16 cellular contexts compared by ENCODE assay signal in genomic region chr14:31336646-31337045, GRCh38.
A peak's percentile ranks its signal among the peaks of the same experiment; 100 is the strongest.
DNase-seq lines count a peak whose midpoint lies in the region; ATAC-seq and TF ChIP-seq lines count a peak whose summit lies in the region.
"Had no signal": no experiment of that assay in that cellular context is flagged by ENCODE, and none has a peak within 500 bp of the region (broad histone marks: within the 10 kb centered on the region; RNA-seq: fewer than 3 reads in every experiment).

No MANE protein-coding gene starts in this region.

- H3K36me3 ChIP-seq in esophagus squamous epithelium (peaks cover 0 to 73% (median 0%) of the 10 kb centered on the region in 3 donors), smooth muscle cell (ENCODE audit: low read depth) (peaks cover 21% of the 10 kb centered on the region), right atrium auricular region (peaks cover 6% of the 10 kb centered on the region)

- intact Hi-C loops in esophagus squamous epithelium (cut with DNase I), result no loop called here

- no peak overlapping the region for H2AFZ ChIP-seq in smooth muscle cell (ENCODE audit: low read depth)

- H3K4me1 Mint-ChIP-seq in activated naive CD8-positive, alpha-beta T cell treated with anti-CD3 and anti-CD28 coated beads, Interleukin-2, amount 50 U/mL, for 24 hours, result no peaks in the 10 kb centered on the region
- H3K4me1 Mint-ChIP-seq in activated naive CD8-positive, alpha-beta T cell treated with anti-CD3 and anti-CD28 coated beads for 36 hours, result no peaks in the 10 kb centered on the region
- H3K4me1 Mint-ChIP-seq: activated T-helper 17 cell treated with anti-CD3 and anti-CD28 coated beads, Interleukin-2, amount 50 U/mL, for 72 hours had no signal

- H3K4me1 ChIP-seq in esophagus squamous epithelium (peaks cover 0 to 11% (median 0%) of the 10 kb centered on the region in 3 donors), smooth muscle cell (ENCODE audit: low read depth) (no peaks in the 10 kb centered on the region), right atrium auricular region (no peaks in the 10 kb centered on the region)

- H3K4me2 ChIP-seq in smooth muscle cell, result no peak overlapping the region
- H3K4me2 ChIP-seq: A549 had no signal

- 73 to 81% methylated on average over 4 of the region's 4 CpGs for WGBS in esophagus squamous epithelium, 2 donors
- 82% methylated on average over 4 of the region's 4 CpGs for WGBS in smooth muscle cell (ENCODE audit: low lambda C conversion rate)

- DNase-seq in activated naive CD8-positive, alpha-beta T cell treated with anti-CD3 and anti-CD28 coated beads, Interleukin-2, amount 50 U/mL, for 24 hours, result no peak
- no peak for DNase-seq in activated naive CD8-positive, alpha-beta T cell treated with anti-CD3 and anti-CD28 coated beads for 36 hours
- DNase-seq in OCI-M1 (lab: John Stamatoyannopoulos, UW), result peak; percentile 2
- no peak for DNase-seq in esophagus squamous epithelium (lab: John Stamatoyannopoulos, UW)
- no peak for DNase-seq in smooth muscle cell (lab: John Stamatoyannopoulos, UW; ENCODE audit: unreplicated experiment)
- no peak for DNase-seq in right atrium auricular region (ENCODE audit: low spot score)
- no peak for DNase-seq in GM19240 (ENCODE audit: insufficient read length, low spot score)
- DNase-seq in activated naive CD4-positive, alpha-beta T cell (lab: John Stamatoyannopoulos, UW), result no peak
- DNase-seq: activated CD4-positive, alpha-beta T cell treated with anti-CD3 and anti-CD28 coated beads, Interleukin-2, amount 50 U/mL, for 1 hour; DMS153; mesendoderm; NCI-H1694; stimulated activated CD8-positive, alpha-beta memory T cell treated with anti-CD3 and anti-CD28 coated beads, Interleukin-4, amount 100 ng/mL, for 48 hours; T-helper 2 cell had no signal

- no peaks in the 10 kb centered on the region for H3K79me2 ChIP-seq in smooth muscle cell (ENCODE audit: low read depth)

- TF ChIP-seq CTCF in esophagus squamous epithelium (IDR thresholded peaks at IDR 0.05) (no peak), smooth muscle cell (IDR thresholded peaks at IDR 0.05; ENCODE audit: borderline replicate concordance, insufficient read depth, poor library complexity, severe bottlenecking) (no peak), right atrium auricular region (IDR thresholded peaks at IDR 0.05) (no peak)

- H3K27me3 ChIP-seq in esophagus squamous epithelium (no peaks in the 10 kb centered on the region), smooth muscle cell (ENCODE audit: low read depth) (no peaks in the 10 kb centered on the region), right atrium auricular region (no peaks in the 10 kb centered on the region)

- H3K27ac ChIP-seq in esophagus squamous epithelium (peak overlapping the region in 3 of 4 donors; percentile 9 to 47 (median 33)), smooth muscle cell (ENCODE audit: low read depth) (peak overlapping the region; percentile 65), right atrium auricular region (no peak overlapping the region)
- H3K27ac ChIP-seq: A549 had no signal

- no peak for TF ChIP-seq POLR2A in esophagus squamous epithelium (IDR thresholded peaks at IDR 0.05)

- H3K4me3 ChIP-seq in esophagus squamous epithelium, result no peak overlapping the region
- no peak overlapping the region for H3K4me3 ChIP-seq in smooth muscle cell
- H3K4me3 ChIP-seq in right atrium auricular region, result no peak overlapping the region
- H3K4me3 ChIP-seq: A549 had no signal

- H3K9me3 Mint-ChIP-seq in activated naive CD8-positive, alpha-beta T cell treated with anti-CD3 and anti-CD28 coated beads, Interleukin-2, amount 50 U/mL, for 24 hours, result no peaks in the 10 kb centered on the region
- H3K9me3 Mint-ChIP-seq in activated naive CD8-positive, alpha-beta T cell treated with anti-CD3 and anti-CD28 coated beads for 36 hours, result no peaks in the 10 kb centered on the region

- H3K9me3 ChIP-seq in esophagus squamous epithelium (no peaks in the 10 kb centered on the region), smooth muscle cell (replicated peaks; ENCODE audit: low read depth) (no peaks in the 10 kb centered on the region), right atrium auricular region (no peaks in the 10 kb centered on the region)

- no peaks in the 10 kb centered on the region for H3K27me3 Mint-ChIP-seq in activated naive CD8-positive, alpha-beta T cell treated with anti-CD3 and anti-CD28 coated beads, Interleukin-2, amount 50 U/mL, for 24 hours
- no peaks in the 10 kb centered on the region for H3K27me3 Mint-ChIP-seq in activated naive CD8-positive, alpha-beta T cell treated with anti-CD3 and anti-CD28 coated beads for 36 hours
- H3K27me3 Mint-ChIP-seq: activated T-helper 17 cell treated with anti-CD3 and anti-CD28 coated beads, Interleukin-2, amount 50 U/mL, for 72 hours had no signal

- H3K4me3 Mint-ChIP-seq in activated naive CD8-positive, alpha-beta T cell treated with anti-CD3 and anti-CD28 coated beads, Interleukin-2, amount 50 U/mL, for 24 hours, result no peak overlapping the region
- no peak overlapping the region for H3K4me3 Mint-ChIP-seq in activated naive CD8-positive, alpha-beta T cell treated with anti-CD3 and anti-CD28 coated beads for 36 hours
- H3K4me3 Mint-ChIP-seq: activated T-helper 17 cell treated with anti-CD3 and anti-CD28 coated beads, Interleukin-2, amount 50 U/mL, for 72 hours had no signal

- peaks cover 16% of the 10 kb centered on the region for H3K36me3 Mint-ChIP-seq in activated naive CD8-positive, alpha-beta T cell treated with anti-CD3 and anti-CD28 coated beads, Interleukin-2, amount 50 U/mL, for 24 hours (ENCODE audit: low read depth)
- peaks cover 16% of the 10 kb centered on the region for H3K36me3 Mint-ChIP-seq in activated naive CD8-positive, alpha-beta T cell treated with anti-CD3 and anti-CD28 coated beads for 36 hours

- ATAC-seq in activated naive CD8-positive, alpha-beta T cell treated with anti-CD3 and anti-CD28 coated beads, Interleukin-2, amount 50 U/mL, for 24 hours, result peak; percentile 20
- ATAC-seq: A549; activated T-helper 17 cell treated with anti-CD3 and anti-CD28 coated beads, Interleukin-2, amount 50 U/mL, for 72 hours had no signal

- H4K20me1 ChIP-seq in smooth muscle cell (ENCODE audit: low read depth), result no peaks in the 10 kb centered on the region

- H3K9ac ChIP-seq in smooth muscle cell (ENCODE audit: low read depth), result no peak overlapping the region

- no peak overlapping the region for H3K27ac Mint-ChIP-seq in activated naive CD8-positive, alpha-beta T cell treated with anti-CD3 and anti-CD28 coated beads, Interleukin-2, amount 50 U/mL, for 24 hours
- H3K27ac Mint-ChIP-seq in activated naive CD8-positive, alpha-beta T cell treated with anti-CD3 and anti-CD28 coated beads for 36 hours, result no peak overlapping the region
- H3K27ac Mint-ChIP-seq: activated T-helper 17 cell treated with anti-CD3 and anti-CD28 coated beads, Interleukin-2, amount 50 U/mL, for 72 hours had no signal

- no peaks in the 10 kb centered on the region for H3F3A ChIP-seq in smooth muscle cell (ENCODE audit: low read depth)

Comparison
In these comparisons a context has a peak if more than half of its experiments do, and no peak if none do; other contexts are left out.
1. H3K27ac ChIP-seq: peak in esophagus squamous epithelium (3 of 4) and smooth muscle cell (single experiment); none in right atrium auricular region (0 of 2).